1 cellular context compared by ENCODE assay signal in genomic region chr16:54351171-54351570, GRCh38.
TF ChIP-seq lines count a peak whose summit lies in the region.

No MANE protein-coding gene starts in this region.

TF ChIP-seq in GM23338, 12 proteins besides CTCF, POLR2A, EP300 and RAD21 (continued from another document):
- TF ChIP-seq ETS1 (IDR thresholded peaks at IDR 0.05) (no peak), JUNB (IDR thresholded peaks at IDR 0.05; ENCODE audit: unreplicated experiment) (no peak), REST (IDR thresholded peaks at IDR 0.05; ENCODE audit: unreplicated experiment) (no peak), POLR2AphosphoS5 (IDR thresholded peaks at IDR 0.05; ENCODE audit: low read depth) (no peak), ZNF114 (CRISPR knock-in tag; IDR thresholded peaks at IDR 0.05) (no peak)
- TF ChIP-seq, protein P1, sequence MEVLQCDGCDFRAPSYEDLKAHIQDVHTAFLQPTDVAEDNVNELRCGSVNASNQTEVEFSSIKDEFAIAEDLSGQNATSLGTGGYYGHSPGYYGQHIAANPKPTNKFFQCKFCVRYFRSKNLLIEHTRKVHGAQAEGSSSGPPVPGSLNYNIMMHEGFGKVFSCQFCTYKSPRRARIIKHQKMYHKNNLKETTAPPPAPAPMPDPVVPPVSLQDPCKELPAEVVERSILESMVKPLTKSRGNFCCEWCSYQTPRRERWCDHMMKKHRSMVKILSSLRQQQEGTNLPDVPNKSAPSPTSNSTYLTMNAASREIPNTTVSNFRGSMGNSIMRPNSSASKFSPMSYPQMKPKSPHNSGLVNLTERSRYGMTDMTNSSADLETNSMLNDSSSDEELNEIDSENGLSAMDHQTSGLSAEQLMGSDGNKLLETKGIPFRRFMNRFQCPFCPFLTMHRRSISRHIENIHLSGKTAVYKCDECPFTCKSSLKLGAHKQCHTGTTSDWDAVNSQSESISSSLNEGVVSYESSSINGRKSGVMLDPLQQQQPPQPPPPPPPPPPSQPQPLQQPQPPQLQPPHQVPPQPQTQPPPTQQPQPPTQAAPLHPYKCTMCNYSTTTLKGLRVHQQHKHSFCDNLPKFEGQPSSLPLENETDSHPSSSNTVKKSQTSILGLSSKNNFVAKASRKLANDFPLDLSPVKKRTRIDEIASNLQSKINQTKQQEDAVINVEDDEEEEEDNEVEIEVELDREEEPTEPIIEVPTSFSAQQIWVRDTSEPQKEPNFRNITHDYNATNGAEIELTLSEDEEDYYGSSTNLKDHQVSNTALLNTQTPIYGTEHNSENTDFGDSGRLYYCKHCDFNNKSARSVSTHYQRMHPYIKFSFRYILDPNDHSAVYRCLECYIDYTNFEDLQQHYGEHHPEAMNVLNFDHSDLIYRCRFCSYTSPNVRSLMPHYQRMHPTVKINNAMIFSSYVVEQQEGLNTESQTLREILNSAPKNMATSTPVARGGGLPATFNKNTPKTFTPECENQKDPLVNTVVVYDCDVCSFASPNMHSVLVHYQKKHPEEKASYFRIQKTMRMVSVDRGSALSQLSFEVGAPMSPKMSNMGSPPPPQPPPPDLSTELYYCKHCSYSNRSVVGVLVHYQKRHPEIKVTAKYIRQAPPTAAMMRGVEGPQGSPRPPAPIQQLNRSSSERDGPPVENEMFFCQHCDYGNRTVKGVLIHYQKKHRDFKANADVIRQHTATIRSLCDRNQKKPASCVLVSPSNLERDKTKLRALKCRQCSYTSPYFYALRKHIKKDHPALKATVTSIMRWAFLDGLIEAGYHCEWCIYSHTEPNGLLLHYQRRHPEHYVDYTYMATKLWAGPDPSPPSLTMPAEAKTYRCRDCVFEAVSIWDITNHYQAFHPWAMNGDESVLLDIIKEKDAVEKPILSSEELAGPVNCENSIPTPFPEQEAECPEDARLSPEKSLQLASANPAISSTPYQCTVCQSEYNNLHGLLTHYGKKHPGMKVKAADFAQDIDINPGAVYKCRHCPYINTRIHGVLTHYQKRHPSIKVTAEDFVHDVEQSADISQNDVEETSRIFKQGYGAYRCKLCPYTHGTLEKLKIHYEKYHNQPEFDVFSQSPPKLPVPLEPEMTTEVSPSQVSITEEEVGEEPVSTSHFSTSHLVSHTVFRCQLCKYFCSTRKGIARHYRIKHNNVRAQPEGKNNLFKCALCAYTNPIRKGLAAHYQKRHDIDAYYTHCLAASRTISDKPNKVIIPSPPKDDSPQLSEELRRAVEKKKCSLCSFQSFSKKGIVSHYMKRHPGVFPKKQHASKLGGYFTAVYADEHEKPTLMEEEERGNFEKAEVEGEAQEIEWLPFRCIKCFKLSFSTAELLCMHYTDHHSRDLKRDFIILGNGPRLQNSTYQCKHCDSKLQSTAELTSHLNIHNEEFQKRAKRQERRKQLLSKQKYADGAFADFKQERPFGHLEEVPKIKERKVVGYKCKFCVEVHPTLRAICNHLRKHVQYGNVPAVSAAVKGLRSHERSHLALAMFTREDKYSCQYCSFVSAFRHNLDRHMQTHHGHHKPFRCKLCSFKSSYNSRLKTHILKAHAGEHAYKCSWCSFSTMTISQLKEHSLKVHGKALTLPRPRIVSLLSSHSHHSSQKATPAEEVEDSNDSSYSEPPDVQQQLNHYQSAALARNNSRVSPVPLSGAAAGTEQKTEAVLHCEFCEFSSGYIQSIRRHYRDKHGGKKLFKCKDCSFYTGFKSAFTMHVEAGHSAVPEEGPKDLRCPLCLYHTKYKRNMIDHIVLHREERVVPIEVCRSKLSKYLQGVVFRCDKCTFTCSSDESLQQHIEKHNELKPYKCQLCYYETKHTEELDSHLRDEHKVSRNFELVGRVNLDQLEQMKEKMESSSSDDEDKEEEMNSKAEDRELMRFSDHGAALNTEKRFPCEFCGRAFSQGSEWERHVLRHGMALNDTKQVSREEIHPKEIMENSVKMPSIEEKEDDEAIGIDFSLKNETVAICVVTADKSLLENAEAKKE (CRISPR knock-in tag; IDR thresholded peaks at IDR 0.05), result no peak
